8 cellular contexts compared by ENCODE assay signal in genomic region chr1:69568435-69569280, GRCh38. TPM values are rescaled to one million over a fixed set of nuclear protein-coding genes. Genes with fewer than 3 reads are reported as not detected.
A peak's percentile ranks its signal among the peaks of the same experiment; 100 is the strongest.
DNase-seq lines count a peak whose midpoint lies in the region; TF ChIP-seq lines count a peak whose summit lies in the region.

No MANE protein-coding gene starts in this region.

- H3K4me1 ChIP-seq in HUES48 (ENCODE audit: control insufficient read depth, insufficient read depth, low read length): peaks cover 9% of the 10 kb centered on the region; the same call in 1 of the 2 replicates
- H3K4me1 ChIP-seq in muscle layer of colon (ENCODE audit: insufficient read depth, low read length): peaks cover 11% of the 10 kb centered on the region

- peak overlapping the region; percentile 80 for H3K4me3 ChIP-seq in HUES48 (ENCODE audit: low read depth, low read length)
- H3K4me3 ChIP-seq in dorsolateral prefrontal cortex: peak overlapping the region; percentile 50 to 89 (median 77)
- H3K4me3 ChIP-seq in muscle layer of colon (ENCODE audit: low read depth in 1 of 2, low read length in 2 of 2): peak overlapping the region; percentile 49 to 56

- peaks cover 29% of the 10 kb centered on the region for H3K27me3 Mint-ChIP-seq in activated CD4-positive, alpha-beta memory T cell treated with anti-CD3 and anti-CD28 coated beads for 36 hours

- peaks cover 6% of the 10 kb centered on the region for H3K4me1 Mint-ChIP-seq in activated CD4-positive, alpha-beta memory T cell treated with anti-CD3 and anti-CD28 coated beads for 36 hours (ENCODE audit: low read depth)

- H3K36me3 ChIP-seq in HUES48 (ENCODE audit: control insufficient read depth, insufficient read depth, low read length) (no peaks in the 10 kb centered on the region), muscle layer of colon (ENCODE audit: insufficient read depth, low read length) (no peaks in the 10 kb centered on the region)

- no peaks in the 10 kb centered on the region for H3K9me3 Mint-ChIP-seq in activated CD4-positive, alpha-beta memory T cell treated with anti-CD3 and anti-CD28 coated beads for 36 hours

- H3K4me3 Mint-ChIP-seq in activated CD4-positive, alpha-beta memory T cell treated with anti-CD3 and anti-CD28 coated beads for 36 hours: no peak overlapping the region

- H3K9me3 ChIP-seq in HUES48 (ENCODE audit: control insufficient read depth, insufficient read depth, low read length) (no peaks in the 10 kb centered on the region), muscle layer of colon (ENCODE audit: low read length) (no peaks in the 10 kb centered on the region)

- H3K27ac ChIP-seq in 22Rv1 (0 out of 2 replicates have a peak overlapping the region, but pooled peaks have one; percentile 74), HUES48 (ENCODE audit: low read depth, low read length) (no peak overlapping the region), dorsolateral prefrontal cortex (peak overlapping the region; percentile 79 to 97 (median 93)), muscle layer of colon (ENCODE audit: low read depth, low read length) (no peak overlapping the region)

- H3K27me3 ChIP-seq in HUES48 (ENCODE audit: control insufficient read depth, insufficient read depth, low read length) (peaks cover 84% of the 10 kb centered on the region), dorsolateral prefrontal cortex (peaks cover 0 to 7% (median 0%) of the 10 kb centered on the region in 45 donors), muscle layer of colon (ENCODE audit: control insufficient read depth in 1 of 2, insufficient read depth in 2 of 2, low read length in 2 of 2) (peaks cover 13 to 23% of the 10 kb centered on the region in 2 donors)

- TF ChIP-seq CTCF in 22Rv1 (IDR thresholded peaks at IDR 0.05) (no peak), dorsolateral prefrontal cortex (IDR thresholded peaks at IDR 0.05 in 54 of 56, conservative IDR thresholded peaks at IDR 0.05 in 2 of 56; ENCODE audit: low read depth in 1 of 56, partially characterized antibody in 56 of 56) (no peak)

- H3K36me3 Mint-ChIP-seq in activated CD4-positive, alpha-beta memory T cell treated with anti-CD3 and anti-CD28 coated beads for 36 hours: peaks cover 3% of the 10 kb centered on the region

- POLR2A ChIA-PET in activated CD4-positive, alpha-beta memory T cell treated with anti-CD3 and anti-CD28 coated beads for 36 hours (lab: Charles Lee): no interaction called here

- CTCF ChIA-PET in activated CD4-positive, alpha-beta memory T cell treated with anti-CD3 and anti-CD28 coated beads for 36 hours (lab: Charles Lee): no interaction called here

- peak in 5 of 10 donors; percentile 20 to 45 (median 35) for DNase-seq in dorsolateral prefrontal cortex
- no peak for DNase-seq in NCI-H2107 treated with DMSO at 0.1 percent for 48 hours (lab: John Stamatoyannopoulos, UW; ENCODE audit: unreplicated experiment)
- DNase-seq in activated CD4-positive, alpha-beta memory T cell treated with anti-CD3 and anti-CD28 coated beads for 36 hours: no peak
- DNase-seq in activated CD4-positive, alpha-beta T cell treated with anti-CD3 and anti-CD28 coated beads for 48 hours: no peak
- no peak for DNase-seq in HPDE6-E6E7 (ENCODE audit: extremely low spot score)

- H3K9ac ChIP-seq in HUES48 (ENCODE audit: low read depth, low read length) (no peak overlapping the region), muscle layer of colon (ENCODE audit: low read length) (no peak overlapping the region)

- H3K27ac Mint-ChIP-seq in activated CD4-positive, alpha-beta memory T cell treated with anti-CD3 and anti-CD28 coated beads for 36 hours: no peak overlapping the region

- intact Hi-C loops in dorsolateral prefrontal cortex (cut with DNase I): loop anchor here (2.0 to 10.0 kb wide), 8 partner anchors 69 to 996 kb away; partner anchors contain the start of gene LRRC40 (in 1 of the 2)
- intact Hi-C loops in activated CD4-positive, alpha-beta memory T cell treated with anti-CD3 and anti-CD28 coated beads for 36 hours (cut with micrococcal nuclease): no loop called here

RNA-seq across cellular contexts. Expression of gene LRRC7, which starts 0.9 kb away (rescaled TPM):
- total RNA-seq in dorsolateral prefrontal cortex: 100 to 1,000 TPM in 114 of 120 experiments, 10 to 100 TPM in 6; 71.3 to 205 (median 145) TPM
- not detected for total RNA-seq in activated CD4-positive, alpha-beta memory T cell treated with anti-CD3 and anti-CD28 coated beads for 36 hours

Comparison
In these comparisons a context has a peak if more than half of its experiments do, and no peak if none do; other contexts are left out.
1. H3K27ac ChIP-seq: peak in 22Rv1 (single experiment) and dorsolateral prefrontal cortex (59 of 59); none in HUES48 (single experiment) and muscle layer of colon (single experiment).
2. RNA of gene LRRC7, which starts 0.9 kb away (total RNA-seq): 71.3 to 205 TPM in dorsolateral prefrontal cortex; not detected in activated CD4-positive, alpha-beta memory T cell treated with anti-CD3 and anti-CD28 coated beads for 36 hours; every median in the first group is over 10 times any median in the second.
3. Peak in every context shown above with its lines, with median percentiles within 50 percentile points of each other: H3K4me3 ChIP-seq.